In genomic region chr3:194731496-194732073, GRCh38 we compare ENCODE assay signal across 12 cellular contexts.
"Had no signal": no experiment of that assay in that cellular context is flagged by ENCODE, and none has a peak within 500 bp of the region (broad histone marks: within the 10 kb centered on the region; RNA-seq: fewer than 3 reads in every experiment).

No MANE protein-coding gene starts in this region.

- DNase-seq: activated T-cell treated with anti-CD3 and anti-CD28 coated beads, Interleukin-2, amount 50 U/mL, for 1 hour; caudate nucleus; colonic mucosa; esophagus squamous epithelium; foreskin fibroblast; head of caudate nucleus; left colon; naive B cell; pancreas; stimulated activated CD4-positive, alpha-beta T cell treated with anti-CD3 and anti-CD28 coated beads, Interleukin-4, amount 100 ng/mL, for 4 hours; stimulated activated naive CD8-positive, alpha-beta T cell treated with anti-CD3 and anti-CD28 coated beads, Interleukin-15, amount 100 ng/mL, for 72 hours; testis had no signal

- ATAC-seq: left colon; pancreas; stimulated activated naive CD8-positive, alpha-beta T cell treated with anti-CD3 and anti-CD28 coated beads, Interleukin-15, amount 100 ng/mL, for 72 hours had no signal
